ENCODE assay signal across 9 cellular contexts in genomic region chr1:75655931-75656330, GRCh38. TPM values are rescaled to one million over a fixed set of nuclear protein-coding genes. Genes with fewer than 3 reads are reported as not detected.
"Had no signal": no experiment of that assay in that cellular context is flagged by ENCODE, and none has a peak within 500 bp of the region (broad histone marks: within the 10 kb centered on the region; RNA-seq: fewer than 3 reads in every experiment).

No MANE protein-coding gene starts in this region.

- H3K4me3 ChIP-seq: GM12878 had no signal

- FAIRE-seq: G401.6, GM12878, GM12891, GM12892, GM18507, GM19239 had no signal

- DNase-seq: GDM1, GF-D8 had no signal

- ATAC-seq: GM12878 had no signal

RNA-seq across cellular contexts. Expression of gene SLC44A5, which starts 45.0 kb away (rescaled TPM):
- total RNA-seq: G401 had no signal
